Comparison of ENCODE assay signal across 1 cellular context in genomic region chr3:184259396-184259877, GRCh38.
TF ChIP-seq lines count a peak whose summit lies in the region.

No MANE protein-coding gene starts in this region.

TF ChIP-seq in K562, 482 proteins besides CTCF, POLR2A, EP300 and RAD21:
- TF ChIP-seq POLR3G (IDR thresholded peaks at IDR 0.05; ENCODE audit: extremely low read depth, insufficient read length, insufficient replicate concordance) = no peak
- no peak for TF ChIP-seq HBP1 (CRISPR knock-in tag; IDR thresholded peaks at IDR 0.05)
- no peak for TF ChIP-seq ZNF274 (IDR thresholded peaks at IDR 0.05; ENCODE audit: borderline replicate concordance, low read depth, low read length)
- no peak for TF ChIP-seq RERE (CRISPR knock-in tag; IDR thresholded peaks at IDR 0.05; ENCODE audit: borderline replicate concordance)
- TF ChIP-seq SMAD4 (CRISPR knock-in tag; conservative IDR thresholded peaks at IDR 0.05) = no peak
- TF ChIP-seq TBP (optimal IDR thresholded peaks at IDR 0.05; ENCODE audit: low read depth, low read length) = no peak
- no peak for TF ChIP-seq ZNF232 (CRISPR knock-in tag; IDR thresholded peaks at IDR 0.05)
- TF ChIP-seq SNIP1 (IDR thresholded peaks at IDR 0.05; ENCODE audit: low read depth) = no peak
- TF ChIP-seq CBFB (CRISPR knock-in tag; IDR thresholded peaks at IDR 0.05) = no peak
- no peak for TF ChIP-seq ZNF780A (CRISPR knock-in tag; IDR thresholded peaks at IDR 0.05)
- TF ChIP-seq NONO (IDR thresholded peaks at IDR 0.05; ENCODE audit: low read depth in 2 of 2, low read length in 1 of 2) = no peak
